ENCODE assay signal across 17 cellular contexts in the genomic region with DNA sequence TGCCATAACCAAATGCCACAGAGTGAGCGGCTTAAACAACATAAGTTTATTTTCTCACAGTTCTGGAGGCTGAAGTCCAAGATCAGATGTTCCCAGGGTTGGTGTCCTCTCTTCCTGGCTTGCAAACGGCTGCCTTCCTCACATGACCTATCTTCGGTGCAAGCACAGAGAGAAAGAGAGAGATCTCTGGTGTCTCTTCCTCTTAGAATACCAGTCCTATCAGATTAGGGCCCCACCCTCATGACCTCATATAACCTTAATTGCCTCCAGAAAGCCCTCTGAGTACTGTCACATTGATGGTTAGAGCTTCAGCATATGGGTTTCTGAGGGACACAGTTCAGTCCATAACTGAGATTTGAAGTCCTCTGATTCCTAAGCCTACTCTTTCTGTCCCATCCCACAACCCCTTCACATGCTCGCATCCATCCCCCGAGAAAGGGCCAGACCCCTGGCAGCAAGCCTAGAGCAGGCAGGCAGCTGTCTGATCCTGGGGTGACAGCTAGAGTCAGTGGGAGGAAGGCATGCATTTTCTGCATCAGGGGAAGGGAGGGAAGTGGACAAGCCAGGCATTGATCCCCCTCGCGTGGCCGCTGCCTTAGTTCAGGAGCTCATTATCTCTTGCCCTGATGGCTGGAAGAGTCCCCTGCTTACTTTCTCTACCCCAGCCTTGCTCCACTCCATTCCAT.
"Had no signal": no experiment of that assay in that cellular context is flagged by ENCODE, and none has a peak within 500 bp of the region (broad histone marks: within the 10 kb centered on the region; RNA-seq: fewer than 3 reads in every experiment).

No MANE protein-coding gene starts in this region.

- H3K4me1 ChIP-seq: gastrocnemius medialis, heart left ventricle, pancreas, uterus had no signal

- H3K27me3 ChIP-seq: gastrocnemius medialis, neural progenitor cell, pancreas, uterus had no signal

- H3K36me3 ChIP-seq: gastrocnemius medialis, heart left ventricle, neural progenitor cell, pancreas, uterus had no signal

- H2AFZ ChIP-seq: neural progenitor cell had no signal

- H3K4me3 ChIP-seq: gastrocnemius medialis, heart left ventricle, lung, neural progenitor cell, pancreas, uterus had no signal

- H3K9me3 ChIP-seq: gastrocnemius medialis, heart left ventricle, pancreas, uterus had no signal

- DNase-seq: activated CD4-positive, alpha-beta memory T cell treated with anti-CD3 and anti-CD28 coated beads, Interleukin-2, amount 10 ng/mL, durations not matched to agents 7 days and 5 days; activated CD4-positive, alpha-beta T cell treated with anti-CD3 and anti-CD28 coated beads for 1 hour; activated naive CD4-positive, alpha-beta T cell treated with anti-CD3 and anti-CD28 coated beads, Interleukin-2, amount 50 U/mL, for 16 hours; activated T-cell treated with anti-CD3 and anti-CD28 coated beads, Interleukin-2, amount 50 U/mL, for 24 hours; gastrocnemius medialis; heart left ventricle; midbrain; naive B cell; stimulated activated CD4-positive, alpha-beta T cell treated with anti-CD3 and anti-CD28 coated beads, Interleukin-2, amount 100 ng/mL, for 48 hours; T-helper 17 cell; uterus had no signal

- ATAC-seq: gastrocnemius medialis; heart left ventricle; pancreas; stimulated activated memory B cell treated with anti-CD40 and anti-IgM and Interleukin-4, amounts not matched to agents 10 μg/mL and 1 μg/mL and 100 μg/mL, for 72 hours; T-helper 17 cell had no signal

- H3K4me2 ChIP-seq: neural progenitor cell had no signal

- H3K27ac ChIP-seq: epithelial cell of prostate, gastrocnemius medialis, heart left ventricle, neural progenitor cell, pancreas, uterus, VCaP had no signal
